ENCODE assay signal across 29 cellular contexts in the genomic region with DNA sequence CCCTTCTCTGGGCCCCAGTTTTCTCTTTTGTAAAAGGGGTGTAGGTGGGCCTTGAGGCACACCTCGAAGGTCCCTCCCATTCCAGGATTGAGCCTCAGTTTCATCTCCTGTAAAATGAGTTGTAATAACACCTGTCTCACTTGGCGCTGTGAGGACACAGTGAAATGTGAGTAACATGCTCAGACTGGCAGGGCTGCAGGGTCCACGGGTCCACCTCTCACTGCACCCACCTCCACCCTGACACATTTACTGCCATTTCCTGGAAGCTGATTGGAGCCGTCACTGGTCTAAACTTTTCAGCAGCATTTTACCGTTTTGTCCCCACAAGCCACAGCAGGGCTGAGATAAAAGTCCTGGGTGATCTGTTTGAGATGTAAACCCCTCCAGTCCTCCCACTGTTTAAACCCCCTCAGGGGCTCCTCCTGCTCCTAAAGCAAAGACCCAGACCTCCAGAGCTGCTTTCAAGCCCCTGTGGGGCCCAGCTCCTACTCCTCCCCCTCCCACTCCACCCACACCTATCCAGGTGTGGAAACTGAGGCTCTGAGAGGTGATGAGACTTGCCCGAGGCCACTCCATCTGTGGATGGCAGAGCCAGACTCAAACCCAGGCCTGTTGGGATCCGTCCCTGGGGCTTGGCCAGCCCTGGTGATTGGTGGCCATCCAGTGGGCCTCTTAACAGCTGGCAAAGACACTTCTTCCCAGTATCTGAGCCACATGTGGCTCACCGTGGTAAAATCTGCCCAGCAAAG.
"Had no signal": no experiment of that assay in that cellular context is flagged by ENCODE, and none has a peak within 500 bp of the region (broad histone marks: within the 10 kb centered on the region; RNA-seq: fewer than 3 reads in every experiment).

No MANE protein-coding gene starts in this region.

- H3K27ac ChIP-seq: brain microvascular endothelial cell, epithelial cell of prostate, esophagus squamous epithelium, neural progenitor cell, skin epidermis, stomach, suprapubic skin, tibial artery, WERI-Rb-1 had no signal

- H3K4me2 ChIP-seq: neural progenitor cell had no signal

- H3K36me3 ChIP-seq: brain microvascular endothelial cell, esophagus squamous epithelium, neural progenitor cell, stomach, suprapubic skin, tibial artery, WERI-Rb-1 had no signal

- FAIRE-seq: astrocyte, frontal cortex had no signal

- H3K9ac ChIP-seq: neural progenitor cell had no signal

- H2AFZ ChIP-seq: neural progenitor cell had no signal

- H3K27me3 ChIP-seq: brain microvascular endothelial cell, neural progenitor cell had no signal

- H3K9me3 ChIP-seq: esophagus squamous epithelium, stomach, suprapubic skin, tibial artery had no signal

- H3K4me3 ChIP-seq: esophagus squamous epithelium, neural progenitor cell, skin epidermis, stomach, suprapubic skin, tibial artery had no signal

- H3K4me1 ChIP-seq: esophagus squamous epithelium, stomach, suprapubic skin, tibial artery had no signal

- ATAC-seq: activated CD4-positive, CD25-positive, alpha-beta regulatory T cell treated with anti-CD3 and anti-CD28 coated beads, Interleukin-2, amount 50 U/mL, for 24 hours; left ventricle myocardium superior; sciatic nerve; stimulated activated naive B cell treated with anti-CD40 and anti-IgM and Interleukin-4, amounts not matched to agents 10 μg/mL and 1 μg/mL and 100 μg/mL, for 72 hours; T-helper 17 cell had no signal

- DNase-seq: activated CD4-positive, alpha-beta T cell treated with anti-CD3 and anti-CD28 coated beads for 48 hours; activated CD4-positive, alpha-beta T cell treated with anti-CD3 and anti-CD28 coated beads, Interleukin-2, amount 50 U/mL, for 48 hours; activated CD8-positive, alpha-beta memory T cell treated with anti-CD3 and anti-CD28 coated beads, Interleukin-2, amount 50 U/mL, for 48 hours; activated gamma-delta T cell treated with Interleukin-2 at 50 U/mL for 16 hours; activated naive CD4-positive, alpha-beta T cell treated with anti-CD3 and anti-CD28 coated beads, Interleukin-2, amount 50 U/mL, for 16 hours; activated T-cell treated with anti-CD3 and anti-CD28 coated beads, Interleukin-2, amount 50 U/mL, for 24 hours; amniotic stem cell; brain microvascular endothelial cell; caudate nucleus; esophagus squamous epithelium; left ventricle myocardium superior; naive B cell; posterior cingulate gyrus; stimulated activated CD4-positive, alpha-beta T cell treated with anti-CD3 and anti-CD28 coated beads, Interleukin-4, amount 100 ng/mL, for 24 hours; stimulated activated CD8-positive, alpha-beta memory T cell treated with anti-CD3 and anti-CD28 coated beads, Interleukin-4, amount 100 ng/mL, for 48 hours; stimulated activated naive B cell treated with anti-CD40 and anti-IgM and Interleukin-4, amounts not matched to agents 10 μg/mL and 1 μg/mL and 100 μg/mL, for 72 hours; stomach; T-helper 17 cell; T1000; tibial artery had no signal
